Comparison of ENCODE assay signal across 17 cellular contexts in genomic region chr4:10088135-10089010, GRCh38. TPM values are rescaled to one million over a fixed set of nuclear protein-coding genes. Genes with fewer than 3 reads are reported as not detected.
DNase-seq lines count a peak whose midpoint lies in the region; ATAC-seq and TF ChIP-seq lines count a peak whose summit lies in the region.
"Had no signal": no experiment of that assay in that cellular context is flagged by ENCODE, and none has a peak within 500 bp of the region (broad histone marks: within the 10 kb centered on the region; RNA-seq: fewer than 3 reads in every experiment).

No MANE protein-coding gene starts in this region.

- no peaks in the 10 kb centered on the region for H3K9me3 ChIP-seq in mesenchymal stem cell (ENCODE audit: control insufficient read depth, low read length)
- H3K9me3 ChIP-seq in neuronal stem cell (replicated peaks in 1 of 2; ENCODE audit: control insufficient read depth in 2 of 2, insufficient read depth in 1 of 2, low read depth in 1 of 2, low read length in 2 of 2), result no peaks in the 10 kb centered on the region

- no peak overlapping the region for H2BK15ac ChIP-seq in mesenchymal stem cell (ENCODE audit: low read depth, poor library complexity, severe bottlenecking)
- no peak overlapping the region for H2BK15ac ChIP-seq in neuronal stem cell (ENCODE audit: low read length)

- peaks cover 75 to 95% of the 10 kb centered on the region in 2 experiments for H3K36me3 ChIP-seq in mesenchymal stem cell (ENCODE audit: control insufficient read depth in 1 of 2, insufficient read depth in 2 of 2, low read depth in 1 of 2, low read length in 2 of 2)
- peaks cover 75 to 100% of the 10 kb centered on the region in 2 donors for H3K36me3 ChIP-seq in neuronal stem cell (replicated peaks in 1 of 2; ENCODE audit: control insufficient read depth in 2 of 2, insufficient read depth in 2 of 2, low read length in 2 of 2)

- H3K27ac ChIP-seq in mesenchymal stem cell (ENCODE audit: low read length, poor library complexity, severe bottlenecking), result peak overlapping the region; percentile 87
- H3K27ac ChIP-seq in neuronal stem cell (replicated peaks; ENCODE audit: low read length), result no peak overlapping the region

- no peak for ATAC-seq in Right ventricle myocardium inferior
- no peak for ATAC-seq in stimulated activated naive B cell treated with anti-CD40 and anti-IgM and Interleukin-4, amounts not matched to agents 10 μg/mL and 1 μg/mL and 100 μg/mL, for 72 hours (replicated peaks)
- ATAC-seq in GM18867 (IDR thresholded peaks at IDR 0.05; ENCODE audit: unreplicated experiment), result no peak

- H3K4me1 ChIP-seq in mesenchymal stem cell (ENCODE audit: control insufficient read depth, insufficient read depth, low read depth, low read length) (peaks cover 90% of the 10 kb centered on the region), neuronal stem cell (ENCODE audit: control insufficient read depth in 2 of 2, insufficient read depth in 1 of 2, low read depth in 1 of 2, low read length in 2 of 2) (peaks cover 0 to 12% of the 10 kb centered on the region in 2 donors)

- H2BK5ac ChIP-seq in mesenchymal stem cell (ENCODE audit: low read depth, low read length, poor library complexity, severe bottlenecking), result peak overlapping the region; percentile 4
- H2BK5ac ChIP-seq in neuronal stem cell (ENCODE audit: low read length), result no peak overlapping the region

- no peak overlapping the region for H3K4me3 ChIP-seq in mesenchymal stem cell (ENCODE audit: insufficient read depth in 1 of 2, low read depth in 1 of 2, low read length in 2 of 2)
- H3K4me3 ChIP-seq in neuronal stem cell (ENCODE audit: low read length in 2 of 2), result no peak overlapping the region

- H3K27me3 Mint-ChIP-seq in chondrocyte (ENCODE audit: low read depth), result no peaks in the 10 kb centered on the region
- no peaks in the 10 kb centered on the region for H3K27me3 Mint-ChIP-seq in stimulated activated naive B cell treated with anti-CD40 and anti-IgM and Interleukin-4, amounts not matched to agents 10 μg/mL and 1 μg/mL and 100 μg/mL, for 72 hours
- H3K27me3 Mint-ChIP-seq: activated B cell treated with CpG ODN at 0.5 μM for 24 hours had no signal

- H3K4me2 ChIP-seq in mesenchymal stem cell (ENCODE audit: low read length, poor library complexity, severe bottlenecking) (no peak overlapping the region), neuronal stem cell (ENCODE audit: insufficient read depth, low read length, poor library complexity, severe bottlenecking) (no peak overlapping the region)

- H3K36me3 Mint-ChIP-seq in chondrocyte (ENCODE audit: low read depth), result peaks cover 46% of the 10 kb centered on the region
- peaks cover 58 to 59% of the 10 kb centered on the region in 2 donors for H3K36me3 Mint-ChIP-seq in stimulated activated naive B cell treated with anti-CD40 and anti-IgM and Interleukin-4, amounts not matched to agents 10 μg/mL and 1 μg/mL and 100 μg/mL, for 72 hours

- no peak overlapping the region for H3K4ac ChIP-seq in mesenchymal stem cell (ENCODE audit: low read depth in 1 of 2, low read length in 2 of 2)
- no peak overlapping the region for H3K4ac ChIP-seq in neuronal stem cell (ENCODE audit: low read length)

- H3K14ac ChIP-seq in mesenchymal stem cell (ENCODE audit: low read length in 2 of 2) (no peak overlapping the region), neuronal stem cell (ENCODE audit: low read length) (no peak overlapping the region)

- H2AK5ac ChIP-seq in mesenchymal stem cell (ENCODE audit: low read length, severe bottlenecking) (peak overlapping the region; percentile 38), neuronal stem cell (ENCODE audit: low read depth, low read length) (no peak overlapping the region)

- H3K23ac ChIP-seq in mesenchymal stem cell (ENCODE audit: low read length in 2 of 2) (no peak overlapping the region), neuronal stem cell (ENCODE audit: low read depth, low read length, poor library complexity) (no peak overlapping the region)

- H3K27ac Mint-ChIP-seq in chondrocyte (ENCODE audit: unreplicated experiment), result no peak overlapping the region
- peak overlapping the region; percentile 56 for H3K27ac Mint-ChIP-seq in stimulated activated naive B cell treated with anti-CD40 and anti-IgM and Interleukin-4, amounts not matched to agents 10 μg/mL and 1 μg/mL and 100 μg/mL, for 72 hours
- H3K27ac Mint-ChIP-seq: activated B cell treated with CpG ODN at 0.5 μM for 24 hours had no signal

- intact Hi-C loops in Right ventricle myocardium inferior (cut with DNase I) (no loop called here), cardiac septum (cut with DNase I) (no loop called here)

- no peaks in the 10 kb centered on the region for H3K9me3 Mint-ChIP-seq in chondrocyte (ENCODE audit: low read depth)
- H3K9me3 Mint-ChIP-seq in stimulated activated naive B cell treated with anti-CD40 and anti-IgM and Interleukin-4, amounts not matched to agents 10 μg/mL and 1 μg/mL and 100 μg/mL, for 72 hours, result no peaks in the 10 kb centered on the region
- H3K9me3 Mint-ChIP-seq: activated B cell treated with CpG ODN at 0.5 μM for 24 hours had no signal

- no peak overlapping the region for H3K4me3 Mint-ChIP-seq in chondrocyte (ENCODE audit: unreplicated experiment)
- no peak overlapping the region for H3K4me3 Mint-ChIP-seq in stimulated activated naive B cell treated with anti-CD40 and anti-IgM and Interleukin-4, amounts not matched to agents 10 μg/mL and 1 μg/mL and 100 μg/mL, for 72 hours
- H3K4me3 Mint-ChIP-seq: activated B cell treated with CpG ODN at 0.5 μM for 24 hours had no signal

- H2AFZ ChIP-seq in mesenchymal stem cell (ENCODE audit: low read depth, low read length) (no peak overlapping the region), neuronal stem cell (ENCODE audit: low read length) (no peak overlapping the region)

- H4K91ac ChIP-seq in mesenchymal stem cell (ENCODE audit: low read length) (no peak overlapping the region), neuronal stem cell (ENCODE audit: low read depth, low read length, poor library complexity) (no peak overlapping the region)

- DNase-seq in Right ventricle myocardium inferior (ENCODE audit: missing footprints) (peak; percentile 34), cardiac septum (ENCODE audit: low spot score) (no peak), chondrocyte (ENCODE audit: low spot score) (peak; percentile 50), mesenchymal stem cell (no peak), neuronal stem cell (ENCODE audit: low spot score) (no peak)
- DNase-seq in stimulated activated naive B cell treated with anti-CD40 and anti-IgM and Interleukin-4, amounts not matched to agents 10 μg/mL and 1 μg/mL and 100 μg/mL, for 72 hours, result no peak
- DNase-seq in stimulated activated CD4-positive, alpha-beta T cell treated with anti-CD3 and anti-CD28 coated beads, Interleukin-2, amount 100 ng/mL, for 48 hours, result no peak
- DNase-seq: activated B cell treated with CpG ODN at 0.5 μM for 24 hours; effector memory CD4-positive, alpha-beta T cell; EL; foreskin melanocyte; HCEC 1CT; NCI-H1092; NCI-H2171 treated with DMSO at 0.1 percent for 48 hours; RPMI8226; stimulated activated naive CD4-positive, alpha-beta T cell had no signal

- H3K27me3 ChIP-seq in mesenchymal stem cell (ENCODE audit: control insufficient read depth in 1 of 2, insufficient read depth in 1 of 2, low read length in 2 of 2) (no peaks in the 10 kb centered on the region), neuronal stem cell (ENCODE audit: control insufficient read depth in 3 of 3, insufficient read depth in 3 of 3, low read depth in 1 of 3, low read length in 3 of 3) (no peaks in the 10 kb centered on the region)

- H3K4me1 Mint-ChIP-seq in chondrocyte (ENCODE audit: low read depth), result peaks cover 33% of the 10 kb centered on the region
- peaks cover 10 to 30% of the 10 kb centered on the region in 2 donors for H3K4me1 Mint-ChIP-seq in stimulated activated naive B cell treated with anti-CD40 and anti-IgM and Interleukin-4, amounts not matched to agents 10 μg/mL and 1 μg/mL and 100 μg/mL, for 72 hours

- H2BK12ac ChIP-seq in mesenchymal stem cell (ENCODE audit: low read length in 2 of 2) (no peak overlapping the region), neuronal stem cell (ENCODE audit: low read length) (no peak overlapping the region)

- 95% methylated on average over 20 of the region's 28 CpGs for WGBS in mesenchymal stem cell
- no CpG with 5 or more reads among the region's 28 CpGs for WGBS in neuronal stem cell (ENCODE audit: extremely low coverage in 2 of 2, insufficient read length in 2 of 2, insufficient replicate concordance in 1 of 2), 2 donors

- H4K8ac ChIP-seq in mesenchymal stem cell (ENCODE audit: low read length), result no peak overlapping the region
- H4K8ac ChIP-seq in neuronal stem cell (ENCODE audit: low read depth, low read length), result no peak overlapping the region

- H2BK120ac ChIP-seq in mesenchymal stem cell (ENCODE audit: low read depth, low read length) (no peak overlapping the region), neuronal stem cell (ENCODE audit: low read depth, low read length) (no peak overlapping the region)

- no peak for TF ChIP-seq CTCF in chondrocyte (IDR thresholded peaks at IDR 0.05)

- H3K18ac ChIP-seq in mesenchymal stem cell (ENCODE audit: low read depth in 1 of 2, low read length in 2 of 2), result no peak overlapping the region
- H3K18ac ChIP-seq in neuronal stem cell (ENCODE audit: low read length), result no peak overlapping the region

- no peak overlapping the region for H3K9ac ChIP-seq in mesenchymal stem cell (ENCODE audit: low read length)
- H3K9ac ChIP-seq in neuronal stem cell (ENCODE audit: low read depth, low read length, poor library complexity), result no peak overlapping the region

- H3K79me1 ChIP-seq in mesenchymal stem cell (replicated peaks; ENCODE audit: low read length, poor library complexity, severe bottlenecking) (peaks cover 14% of the 10 kb centered on the region), neuronal stem cell (ENCODE audit: low read depth, low read length) (peaks cover 10% of the 10 kb centered on the region)

RNA-seq across cellular contexts. Expression of gene WDR1, which starts 28.2 kb away (rescaled TPM):
- total RNA-seq in Right ventricle myocardium inferior (210 TPM), cardiac septum (245 TPM), chondrocyte (312 to 483 TPM (median 462 TPM) in 3 replicates)
- 208 TPM for polyA plus RNA-seq in mesenchymal stem cell (2013, experiment 1 of 2)
- polyA plus RNA-seq in mesenchymal stem cell (2013, experiment 2 of 2), result 215 TPM
- polyA plus RNA-seq in neuronal stem cell (2013, experiment 1 of 2), result 78.8 TPM
- 78.7 TPM for polyA plus RNA-seq in neuronal stem cell (2013, experiment 2 of 2)

Comparison
In these comparisons a context has a peak if more than half of its experiments do, and no peak if none do; other contexts are left out.
1. DNase-seq: peak in Right ventricle myocardium inferior (single experiment) and chondrocyte (single experiment); none in cardiac septum (single experiment), mesenchymal stem cell (single experiment), stimulated activated naive B cell treated with anti-CD40 and anti-IgM and Interleukin-4, amounts not matched to agents 10 μg/mL and 1 μg/mL and 100 μg/mL, for 72 hours (single experiment), neuronal stem cell (single experiment) and stimulated activated CD4-positive, alpha-beta T cell treated with anti-CD3 and anti-CD28 coated beads, Interleukin-2, amount 100 ng/mL, for 48 hours (0 of 2).